ENCODE assay signal across 1 cellular context in genomic region chr17:82860606-82861392, GRCh38.
TF ChIP-seq lines count a peak whose summit lies in the region.

No MANE protein-coding gene starts in this region.

TF ChIP-seq in SK-N-SH treated with all-trans-retinoic acid at 6 μM for 48 hours, 23 proteins besides CTCF, POLR2A, EP300 and RAD21 (continued from another document):
- TF ChIP-seq TSHZ2 (CRISPR knock-in tag; IDR thresholded peaks at IDR 0.05) = no peak
- TF ChIP-seq ZNF8 (CRISPR knock-in tag; IDR thresholded peaks at IDR 0.05) = no peak
- TF ChIP-seq SNAI2 (CRISPR knock-in tag; IDR thresholded peaks at IDR 0.05) = no peak
- TF ChIP-seq GLIS3 (CRISPR knock-in tag; IDR thresholded peaks at IDR 0.05) = no peak
- TF ChIP-seq ARNTL (CRISPR knock-in tag; IDR thresholded peaks at IDR 0.05; ENCODE audit: borderline replicate concordance, low read depth) = no peak
- no peak for TF ChIP-seq CREB5 (CRISPR knock-in tag; IDR thresholded peaks at IDR 0.05; ENCODE audit: low read depth)
- no peak for TF ChIP-seq TOX (CRISPR knock-in tag; IDR thresholded peaks at IDR 0.05; ENCODE audit: borderline replicate concordance)
- no peak for TF ChIP-seq TCF4 (CRISPR knock-in tag; IDR thresholded peaks at IDR 0.05; ENCODE audit: borderline replicate concordance)
- TF ChIP-seq CSRNP3 (CRISPR knock-in tag; IDR thresholded peaks at IDR 0.05) = no peak
- TF ChIP-seq ZNF70 (CRISPR knock-in tag; IDR thresholded peaks at IDR 0.05) = no peak
- TF ChIP-seq ISL1 (CRISPR knock-in tag; IDR thresholded peaks at IDR 0.05) = no peak
